In genomic region chr17:50681260-50682200, GRCh38 we compare ENCODE assay signal across 9 cellular contexts. TPM values are rescaled to one million over a fixed set of nuclear protein-coding genes. Genes with fewer than 3 reads are reported as not detected.
DNase-seq lines count a peak whose midpoint lies in the region; ATAC-seq, FAIRE-seq and TF ChIP-seq lines count a peak whose summit lies in the region.
"Had no signal": no experiment of that assay in that cellular context is flagged by ENCODE, and none has a peak within 500 bp of the region (broad histone marks: within the 10 kb centered on the region; RNA-seq: fewer than 3 reads in every experiment).

No MANE protein-coding gene starts in this region.

- no peak overlapping the region for H3K4me3 ChIP-seq in GM12878
- no peak overlapping the region for H3K4me3 ChIP-seq in keratinocyte (ENCODE audit: control insufficient read depth in 2 of 3, extremely low read depth in 1 of 3, insufficient read depth in 2 of 3, low read depth in 1 of 3, low read length in 3 of 3)
- peak overlapping the region; percentile 11 for H3K4me3 ChIP-seq in suprapubic skin

- dilution Hi-C loops in keratinocyte (cut with MboI; ENCODE audit: extremely low pct_ligation_motif_present, low sequenced_read_pairs), result no loop called here

- CTCF ChIA-PET in GM12878 (lab: Yijun Ruan, JAX), result interaction anchor here (0.6 kb wide), 1 partner anchor 135 kb away, joined by 3 read pairs; no protein-coding TSS in a partner anchor

- H3K27ac ChIP-seq in GM12878 (ENCODE audit: control insufficient read depth, insufficient read depth) (no peak overlapping the region), keratinocyte (ENCODE audit: control insufficient read depth, insufficient read depth, low read length) (no peak overlapping the region), suprapubic skin (no peak overlapping the region)

- H3K4me1 ChIP-seq in GM12878 (ENCODE audit: control insufficient read depth, insufficient read depth, low read length) (no peaks in the 10 kb centered on the region), keratinocyte (ENCODE audit: control insufficient read depth, extremely low read depth, insufficient read depth, low read length) (peaks cover 7% of the 10 kb centered on the region), suprapubic skin (peaks cover 16% of the 10 kb centered on the region)

- intact Hi-C loops in GM12878 (cut with micrococcal nuclease; ENCODE audit: unreplicated experiment), result no loop called here
- intact Hi-C loops in activated T-helper 1 cell treated with anti-CD3 and anti-CD28 coated beads, Interleukin-12 subunit alpha, Interleukin-12 subunit beta, Interleukin-2, Interleukin-4 antibody, amounts not matched to agents 30 ng/mL and 10 ng/mL and 1 ng/mL, durations not matched to agents 14 hours and 24 hours and 36 hours (cut with micrococcal nuclease), result loop anchor here (5.0 kb wide), 1 partner anchor 49 kb away; the partner anchor contains the start of gene ABCC3

- H4K20me1 ChIP-seq in GM12878 (ENCODE audit: control insufficient read depth, insufficient read depth) (no peaks in the 10 kb centered on the region), keratinocyte (ENCODE audit: control insufficient read depth, extremely low read depth, insufficient read depth, low read length) (no peaks in the 10 kb centered on the region)

- no peaks in the 10 kb centered on the region for H3K9me1 ChIP-seq in keratinocyte (ENCODE audit: control insufficient read depth, extremely low read depth, insufficient read depth, low read length)

- no peaks in the 10 kb centered on the region for H3K79me2 ChIP-seq in GM12878 (ENCODE audit: control insufficient read depth, insufficient read depth, low read length)
- no peaks in the 10 kb centered on the region for H3K79me2 ChIP-seq in keratinocyte (ENCODE audit: control insufficient read depth, insufficient read depth, low read length)

- no peak overlapping the region for H2AFZ ChIP-seq in GM12878 (ENCODE audit: control insufficient read depth, low read depth, low read length)
- no peak overlapping the region for H2AFZ ChIP-seq in keratinocyte (ENCODE audit: control insufficient read depth, low read length)

- BruUV-seq in GM12878 (replicated peaks; lab: Mats Ljungman, UMichigan), result no TSS peak

- 42% methylated on average over 27 of the region's 27 CpGs for WGBS in GM12878 (ENCODE audit: insufficient coverage, insufficient replicate concordance, low lambda C conversion rate, missing lambda C conversion rate)
- 57% methylated on average over 27 of the region's 27 CpGs for WGBS in suprapubic skin

- H3K9me3 ChIP-seq in GM12878 (replicated peaks; ENCODE audit: control insufficient read depth, insufficient read depth, low read length), result no peaks in the 10 kb centered on the region
- H3K9me3 ChIP-seq in keratinocyte (ENCODE audit: control insufficient read depth, low read depth, low read length), result no peaks in the 10 kb centered on the region
- H3K9me3 ChIP-seq in suprapubic skin, result no peaks in the 10 kb centered on the region

- H3K9me3 Mint-ChIP-seq in activated T-helper 1 cell treated with anti-CD3 and anti-CD28 coated beads, Interleukin-12 subunit alpha, Interleukin-12 subunit beta, Interleukin-2, Interleukin-4 antibody, amounts not matched to agents 30 ng/mL and 10 ng/mL and 1 ng/mL, durations not matched to agents 14 hours and 24 hours and 36 hours, result no peaks in the 10 kb centered on the region

- TF ChIP-seq CTCF in GM12878 (IDR thresholded peaks at IDR 0.05 in 2 of 3, conservative IDR thresholded peaks at IDR 0.05 in 1 of 3; ENCODE audit: control insufficient read depth in 2 of 3, extremely low read depth in 1 of 3, insufficient read depth in 1 of 3, low read depth in 3 of 3, low read length in 3 of 3) (peak in 2 of 3 experiments; percentile 11 to 38; a peak in 2 of 6 replicates), keratinocyte (optimal IDR thresholded peaks at IDR 0.05 in 1 of 3, IDR thresholded peaks at IDR 0.05 in 1 of 3, conservative IDR thresholded peaks at IDR 0.05 in 1 of 3; ENCODE audit: extremely low read depth in 1 of 3, insufficient read depth in 2 of 3, low read length in 3 of 3) (peak; percentile 62 to 83 (median 69)), suprapubic skin (IDR thresholded peaks at IDR 0.05) (peak; percentile 48 to 50)

- H3K27ac Mint-ChIP-seq in activated T-helper 1 cell treated with anti-CD3 and anti-CD28 coated beads, Interleukin-12 subunit alpha, Interleukin-12 subunit beta, Interleukin-2, Interleukin-4 antibody, amounts not matched to agents 30 ng/mL and 10 ng/mL and 1 ng/mL, durations not matched to agents 14 hours and 24 hours and 36 hours, result no peak overlapping the region

- peaks cover 7% of the 10 kb centered on the region for H3K4me1 Mint-ChIP-seq in activated T-helper 1 cell treated with anti-CD3 and anti-CD28 coated beads, Interleukin-12 subunit alpha, Interleukin-12 subunit beta, Interleukin-2, Interleukin-4 antibody, amounts not matched to agents 30 ng/mL and 10 ng/mL and 1 ng/mL, durations not matched to agents 14 hours and 24 hours and 36 hours (ENCODE audit: low read depth)

- TF ChIP-seq EP300 in GM12878 (IDR thresholded peaks at IDR 0.05; ENCODE audit: borderline replicate concordance in 1 of 2, control insufficient read depth in 1 of 2, low read depth in 2 of 2, low read length in 2 of 2) (no peak), suprapubic skin (IDR thresholded peaks at IDR 0.05) (no peak)

- peaks cover 17% of the 10 kb centered on the region for H3K27me3 Mint-ChIP-seq in activated T-helper 1 cell treated with anti-CD3 and anti-CD28 coated beads, Interleukin-12 subunit alpha, Interleukin-12 subunit beta, Interleukin-2, Interleukin-4 antibody, amounts not matched to agents 30 ng/mL and 10 ng/mL and 1 ng/mL, durations not matched to agents 14 hours and 24 hours and 36 hours (ENCODE audit: insufficient read depth)

- TF ChIP-seq POLR2A in GM12878 (IDR thresholded peaks at IDR 0.05; ENCODE audit: low read depth, low read length) (no peak), suprapubic skin (IDR thresholded peaks at IDR 0.05) (no peak)

- POLR2A ChIA-PET in GM12878 (lab: Charles Lee), result no interaction called here

- H3K27me3 ChIP-seq in GM12878 (replicated peaks in 1 of 2; ENCODE audit: control insufficient read depth in 2 of 2, insufficient read depth in 2 of 2, low read length in 1 of 2), result no peaks in the 10 kb centered on the region; a peak in 1 of 4 replicates
- no peaks in the 10 kb centered on the region for H3K27me3 ChIP-seq in keratinocyte (ENCODE audit: control insufficient read depth, extremely low read depth, insufficient read depth, low read length)
- H3K27me3 ChIP-seq in suprapubic skin, result no peaks in the 10 kb centered on the region

- SMC1A ChIA-PET in GM12878 (lab: Charles Lee; ENCODE audit: uncharacterized antibody, unreplicated experiment), result no interaction called here

- peak; percentile 5 for DNase-seq in DMS79 treated with DMSO at 0.1 percent for 48 hours (lab: John Stamatoyannopoulos, UW)
- no peak for DNase-seq in DMS79 (lab: John Stamatoyannopoulos, UW)
- DNase-seq in NCI-H2227 treated with DMSO at 0.1 percent for 48 hours (lab: John Stamatoyannopoulos, UW), result peak; percentile 78
- DNase-seq in GM12878 (ENCODE audit: low read depth, low spot score), result no peak
- DNase-seq in keratinocyte (ENCODE audit: low read depth, low spot score), result no peak
- peak in 1 of 2 donors; percentile 59 for DNase-seq in suprapubic skin (ENCODE audit: low spot score in 2 of 2)
- no peak for DNase-seq in activated T-helper 1 cell treated with anti-CD3 and anti-CD28 coated beads, Interleukin-12 subunit alpha, Interleukin-12 subunit beta, Interleukin-2, Interleukin-4 antibody, amounts not matched to agents 30 ng/mL and 10 ng/mL and 1 ng/mL, durations not matched to agents 14 hours and 24 hours and 36 hours (ENCODE audit: low spot score)

- no peak overlapping the region for H3K9ac ChIP-seq in GM12878 (ENCODE audit: control insufficient read depth, insufficient read depth, low read length)
- H3K9ac ChIP-seq in keratinocyte (ENCODE audit: control insufficient read depth, extremely low read depth, insufficient read depth, low read length), result no peak overlapping the region

- H3K4me2 ChIP-seq in GM12878 (ENCODE audit: control insufficient read depth, insufficient read depth) (no peak overlapping the region), keratinocyte (ENCODE audit: control insufficient read depth, extremely low read depth, insufficient read depth, low read depth, low read length) (no peak overlapping the region)

- H3K36me3 ChIP-seq in GM12878 (ENCODE audit: control insufficient read depth in 2 of 2, insufficient read depth in 2 of 2, low read length in 1 of 2) (no peaks in the 10 kb centered on the region), keratinocyte (ENCODE audit: control insufficient read depth in 2 of 2, extremely low read depth in 1 of 2, insufficient read depth in 2 of 2, low read length in 2 of 2) (peaks cover 10 to 28% of the 10 kb centered on the region in 2 experiments), suprapubic skin (no peaks in the 10 kb centered on the region)

- TF ChIP-seq RAD21 in GM12878 (IDR thresholded peaks at IDR 0.05; ENCODE audit: insufficient read depth, low read depth, low read length), result no peak

- in situ Hi-C loops in GM12878 (cut with MboI), result no loop called here

- H3K36me3 Mint-ChIP-seq in activated T-helper 1 cell treated with anti-CD3 and anti-CD28 coated beads, Interleukin-12 subunit alpha, Interleukin-12 subunit beta, Interleukin-2, Interleukin-4 antibody, amounts not matched to agents 30 ng/mL and 10 ng/mL and 1 ng/mL, durations not matched to agents 14 hours and 24 hours and 36 hours (ENCODE audit: low read depth), result no peaks in the 10 kb centered on the region

- ATAC-seq in GM12878, result no peak
- ATAC-seq in HG03460 (IDR thresholded peaks at IDR 0.05; ENCODE audit: unreplicated experiment), result no peak

- FAIRE-seq in GM12878 (lab: Jason Lieb, UNC) (no peak), keratinocyte (lab: Jason Lieb, UNC) (peak; percentile 51)
- FAIRE-seq: A204.1 had no signal

- H3K4me3 Mint-ChIP-seq in activated T-helper 1 cell treated with anti-CD3 and anti-CD28 coated beads, Interleukin-12 subunit alpha, Interleukin-12 subunit beta, Interleukin-2, Interleukin-4 antibody, amounts not matched to agents 30 ng/mL and 10 ng/mL and 1 ng/mL, durations not matched to agents 14 hours and 24 hours and 36 hours, result no peak overlapping the region

- RAD21 ChIA-PET in GM12878 (lab: Charles Lee; ENCODE audit: unreplicated experiment), result no interaction called here

RNA-seq across cellular contexts. Expression of gene ANKRD40, which starts 26.2 kb away (rescaled TPM):
- 24.6 and 26.3 TPM in 2 replicates for total RNA-seq in GM12878 (2013; cell fraction: nucleolus; rRNA removed)
- total RNA-seq in GM12878 (2014; rRNA removed), result 14.6 and 17.8 TPM in 2 replicates
- 19.0 and 19.9 TPM in 2 replicates for total RNA-seq in GM12878 (2014; rRNA removed; fragmentation: Illumina TruSeq; extraction: Trizol)
- total RNA-seq in GM12878 (2021), result 20.5 and 21.7 TPM in 2 replicates
- 7.0 TPM for polyA plus RNA-seq in GM12878 (2011; ENCODE audit: low read depth)
- 19.9 and 24.2 TPM in 2 replicates for polyA plus RNA-seq in GM12878 (2011; rRNA removed)
- 10.2 and 12.3 TPM in 2 replicates for polyA plus RNA-seq in GM12878 (2011; cell fraction: cytosol; rRNA removed)
- 8.4 and 10.6 TPM in 2 replicates for polyA plus RNA-seq in GM12878 (2011; cell fraction: nucleus; rRNA removed)
- 8.4 TPM in 2 replicates for polyA plus RNA-seq in GM12878 (2012)
- polyA plus RNA-seq in GM12878 (2014; fragmentation: Illumina TruSeq; extraction: Trizol), result 20.2 and 23.5 TPM in 2 replicates
- 1 to 10 TPM; 6.7 to 6.9 TPM for polyA plus RNA-seq in GM12878 (2014; fragmentation: Nextera tagmentation; extraction: Ambion mirVana)
- 12.5 and 15.0 TPM in 2 replicates for polyA plus RNA-seq in GM12878 (2014; rRNA removed)
- polyA plus RNA-seq in GM12878 (2016; fragmentation: Nextera tagmentation; extraction: Ambion mirVana), result 1 to 10 TPM; 5.9 to 9.6 TPM
- 12.7 and 15.8 TPM in 2 replicates for polyA minus RNA-seq in GM12878 (2011; rRNA and poly(A)+ RNA removed)
- polyA minus RNA-seq in GM12878 (2011; cell fraction: cytosol; rRNA and poly(A)+ RNA removed), result 5.2 and 6.5 TPM in 2 replicates
- polyA minus RNA-seq in GM12878 (2011; cell fraction: nucleus; rRNA and poly(A)+ RNA removed), result 3.9 and 9.3 TPM in 2 replicates
- 19.3 to 39.8 TPM (median 32.7 TPM) in 3 replicates for polyA plus RNA-seq in keratinocyte
- 5.4 TPM for polyA plus RNA-seq in keratinocyte (2011; ENCODE audit: low read depth)
- 22.2 and 33.6 TPM in 2 replicates for polyA plus RNA-seq in keratinocyte (2011; cell fraction: cytosol; rRNA removed)
- 31.0 and 36.9 TPM in 2 replicates for polyA plus RNA-seq in keratinocyte (2011; cell fraction: nucleus; rRNA removed)
- polyA plus RNA-seq in keratinocyte (2012; ENCODE audit: low replicate concordance), result 13.4 and 22.8 TPM in 2 replicates
- 16.5 to 30.1 TPM (median 20.5 TPM) in 3 replicates for polyA minus RNA-seq in keratinocyte
- 21.7 TPM for polyA minus RNA-seq in keratinocyte (2011; cell fraction: cytosol; rRNA and poly(A)+ RNA removed)
- 11.2 and 20.5 TPM in 2 replicates for polyA minus RNA-seq in keratinocyte (2011; cell fraction: nucleus; rRNA and poly(A)+ RNA removed)
- total RNA-seq in suprapubic skin, result 10 to 100 TPM; 21.4 to 33.8 (median 26.6) TPM
- total RNA-seq in activated T-helper 1 cell treated with anti-CD3 and anti-CD28 coated beads, Interleukin-12 subunit alpha, Interleukin-12 subunit beta, Interleukin-2, Interleukin-4 antibody, amounts not matched to agents 30 ng/mL and 10 ng/mL and 1 ng/mL, durations not matched to agents 14 hours and 24 hours and 36 hours, result 47.0 and 50.3 TPM in 2 replicates

RNA-seq across cellular contexts. Expression of gene LUC7L3, which starts 37.9 kb away (rescaled TPM):
- total RNA-seq in GM12878 (2013; cell fraction: nucleolus; rRNA removed), result 311 TPM in 2 replicates
- total RNA-seq in GM12878 (2014; rRNA removed) (51.3 and 62.8 TPM in 2 replicates), GM12878 (2014; rRNA removed; fragmentation: Illumina TruSeq; extraction: Trizol) (97.5 and 107 TPM in 2 replicates), GM12878 (2021) (126 and 129 TPM in 2 replicates), suprapubic skin (100 to 1,000 TPM in 1 of 4 donors, 10 to 100 TPM in 3; 31.5 to 267 (median 42.6) TPM)
- 104 TPM for polyA plus RNA-seq in GM12878 (2011; ENCODE audit: low read depth)
- polyA plus RNA-seq in GM12878 (2011; rRNA removed) (172 and 341 TPM in 2 replicates), GM12878 (2014; fragmentation: Illumina TruSeq; extraction: Trizol) (176 and 255 TPM in 2 replicates), GM12878 (2014; fragmentation: Nextera tagmentation; extraction: Ambion mirVana) (100 to 1,000 TPM; 133 to 164 TPM), GM12878 (2014; rRNA removed) (107 and 145 TPM in 2 replicates), GM12878 (2016; fragmentation: Nextera tagmentation; extraction: Ambion mirVana) (100 to 1,000 TPM; 153 to 157 TPM), keratinocyte (47.8 to 92.4 TPM (median 53.3 TPM) in 3 replicates)
- polyA plus RNA-seq in GM12878 (2011; cell fraction: cytosol; rRNA removed), result 52.4 and 82.3 TPM in 2 replicates
- 342 and 344 TPM in 2 replicates for polyA plus RNA-seq in GM12878 (2011; cell fraction: nucleus; rRNA removed)
- polyA plus RNA-seq in GM12878 (2012), result 126 and 131 TPM in 2 replicates
- 16.8 and 20.3 TPM in 2 replicates for polyA minus RNA-seq in GM12878 (2011; rRNA and poly(A)+ RNA removed)
- polyA minus RNA-seq in GM12878 (2011; cell fraction: cytosol; rRNA and poly(A)+ RNA removed), result 15.5 and 17.3 TPM in 2 replicates
- 86.6 and 99.4 TPM in 2 replicates for polyA minus RNA-seq in GM12878 (2011; cell fraction: nucleus; rRNA and poly(A)+ RNA removed)
- polyA plus RNA-seq in keratinocyte (2011; ENCODE audit: low read depth), result 521 TPM
- polyA plus RNA-seq in keratinocyte (2011; cell fraction: cytosol; rRNA removed), result 21.0 and 29.9 TPM in 2 replicates
- 153 and 263 TPM in 2 replicates for polyA plus RNA-seq in keratinocyte (2011; cell fraction: nucleus; rRNA removed)
- 64.5 and 89.1 TPM in 2 replicates for polyA plus RNA-seq in keratinocyte (2012; ENCODE audit: low replicate concordance)
- 4.0 to 18.2 TPM (median 4.3 TPM) in 3 replicates for polyA minus RNA-seq in keratinocyte
- 12.9 TPM for polyA minus RNA-seq in keratinocyte (2011; cell fraction: cytosol; rRNA and poly(A)+ RNA removed)
- polyA minus RNA-seq in keratinocyte (2011; cell fraction: nucleus; rRNA and poly(A)+ RNA removed), result 48.9 and 58.2 TPM in 2 replicates
- total RNA-seq in activated T-helper 1 cell treated with anti-CD3 and anti-CD28 coated beads, Interleukin-12 subunit alpha, Interleukin-12 subunit beta, Interleukin-2, Interleukin-4 antibody, amounts not matched to agents 30 ng/mL and 10 ng/mL and 1 ng/mL, durations not matched to agents 14 hours and 24 hours and 36 hours, result 118 and 123 TPM in 2 replicates

RNA-seq across cellular contexts. Expression of gene ABCC3, which starts 46.8 kb away (rescaled TPM):
- total RNA-seq in GM12878 (2013; cell fraction: nucleolus; rRNA removed), result 9.8 and 12.0 TPM in 2 replicates
- total RNA-seq in GM12878 (2014; rRNA removed), result not detected in 2 replicates
- not detected in 2 replicates for total RNA-seq in GM12878 (2014; rRNA removed; fragmentation: Illumina TruSeq; extraction: Trizol)
- total RNA-seq in GM12878 (2021), result 1.1 and 1.5 TPM in 2 replicates
- not detected for polyA plus RNA-seq in GM12878 (2011; ENCODE audit: low read depth)
- 1.9 and 2.3 TPM in 2 replicates for polyA plus RNA-seq in GM12878 (2011; rRNA removed)
- polyA plus RNA-seq in GM12878 (2011; cell fraction: cytosol; rRNA removed), result 1.4 and 1.5 TPM in 2 replicates
- 8.8 and 12.3 TPM in 2 replicates for polyA plus RNA-seq in GM12878 (2011; cell fraction: nucleus; rRNA removed)
- 0.13 and 0.61 TPM in 2 replicates for polyA plus RNA-seq in GM12878 (2012)
- polyA plus RNA-seq in GM12878 (2014; fragmentation: Illumina TruSeq; extraction: Trizol), result 0.21 TPM in 1 of 2 replicates, not detected in the other
- not detected for polyA plus RNA-seq in GM12878 (2014; fragmentation: Nextera tagmentation; extraction: Ambion mirVana)
- 0.10 TPM in 1 of 2 replicates, not detected in the other for polyA plus RNA-seq in GM12878 (2014; rRNA removed)
- under 1 TPM in 1 of 2 experiments, not detected in 1; 0.32 TPM for polyA plus RNA-seq in GM12878 (2016; fragmentation: Nextera tagmentation; extraction: Ambion mirVana)
- 3.2 and 4.8 TPM in 2 replicates for polyA minus RNA-seq in GM12878 (2011; rRNA and poly(A)+ RNA removed)
- polyA minus RNA-seq in GM12878 (2011; cell fraction: cytosol; rRNA and poly(A)+ RNA removed), result 1.2 and 1.5 TPM in 2 replicates
- polyA minus RNA-seq in GM12878 (2011; cell fraction: nucleus; rRNA and poly(A)+ RNA removed), result 3.7 and 4.8 TPM in 2 replicates
- 39.6 to 61.6 TPM (median 41.7 TPM) in 3 replicates for polyA plus RNA-seq in keratinocyte
- 16.7 TPM for polyA plus RNA-seq in keratinocyte (2011; ENCODE audit: low read depth)
- polyA plus RNA-seq in keratinocyte (2011; cell fraction: cytosol; rRNA removed), result 18.2 and 18.5 TPM in 2 replicates
- 184 and 229 TPM in 2 replicates for polyA plus RNA-seq in keratinocyte (2011; cell fraction: nucleus; rRNA removed)
- 28.9 and 55.8 TPM in 2 replicates for polyA plus RNA-seq in keratinocyte (2012; ENCODE audit: low replicate concordance)
- polyA minus RNA-seq in keratinocyte, result 52.7 to 126 TPM (median 73.7 TPM) in 3 replicates
- polyA minus RNA-seq in keratinocyte (2011; cell fraction: cytosol; rRNA and poly(A)+ RNA removed), result 38.4 TPM
- 116 and 134 TPM in 2 replicates for polyA minus RNA-seq in keratinocyte (2011; cell fraction: nucleus; rRNA and poly(A)+ RNA removed)
- 100 to 1,000 TPM in 1 of 4 donors, 10 to 100 TPM in 3; 31.7 to 113 (median 36.2) TPM for total RNA-seq in suprapubic skin
- total RNA-seq in activated T-helper 1 cell treated with anti-CD3 and anti-CD28 coated beads, Interleukin-12 subunit alpha, Interleukin-12 subunit beta, Interleukin-2, Interleukin-4 antibody, amounts not matched to agents 30 ng/mL and 10 ng/mL and 1 ng/mL, durations not matched to agents 14 hours and 24 hours and 36 hours, result not detected in 2 replicates

Comparison
In these comparisons a context has a peak if more than half of its experiments do, and no peak if none do; other contexts are left out.
1. DNase-seq: peak in DMS79 treated with DMSO at 0.1 percent for 48 hours (single experiment) and NCI-H2227 treated with DMSO at 0.1 percent for 48 hours (single experiment); none in DMS79 (single experiment), GM12878 (single experiment), keratinocyte (single experiment) and activated T-helper 1 cell treated with anti-CD3 and anti-CD28 coated beads, Interleukin-12 subunit alpha, Interleukin-12 subunit beta, Interleukin-2, Interleukin-4 antibody, amounts not matched to agents 30 ng/mL and 10 ng/mL and 1 ng/mL, durations not matched to agents 14 hours and 24 hours and 36 hours (single experiment).
2. Peak in every context shown above with its lines, with median percentiles within 50 percentile points of each other: CTCF ChIP-seq.